ENCODE assay signal across 10 cellular contexts in genomic region chr3:138862924-138863775, GRCh38. TPM values are rescaled to one million over a fixed set of nuclear protein-coding genes. Genes with fewer than 3 reads are reported as not detected.
DNase-seq lines count a peak whose midpoint lies in the region; ATAC-seq, FAIRE-seq and TF ChIP-seq lines count a peak whose summit lies in the region.
"Had no signal": no experiment of that assay in that cellular context is flagged by ENCODE, and none has a peak within 500 bp of the region (broad histone marks: within the 10 kb centered on the region; RNA-seq: fewer than 3 reads in every experiment).

No MANE protein-coding gene starts in this region.

- H4K8ac ChIP-seq in H1 (ENCODE audit: extremely low read depth, insufficient read depth, low read length) = no peak overlapping the region

- no peak for TF ChIP-seq RAD21 in H1 (IDR thresholded peaks at IDR 0.05 in 1 of 2, conservative IDR thresholded peaks at IDR 0.05 in 1 of 2; ENCODE audit: low read depth in 2 of 2, low read length in 2 of 2)

- peak overlapping the region; percentile 95 for H2AK5ac ChIP-seq in H1 (ENCODE audit: low read depth, low read length)

- TF ChIP-seq EP300 in H1 (IDR thresholded peaks at IDR 0.05; ENCODE audit: borderline replicate concordance in 1 of 2, low read depth in 2 of 2, low read length in 2 of 2) = no peak

- H2BK120ac ChIP-seq in H1 (replicated peaks; ENCODE audit: low read depth, low read length) = peak overlapping the region; percentile 52

- peak; percentile 24 for DNase-seq in NK-92 treated with Interleukin-12 subunit alpha and Interleukin-12 subunit beta, amount 100 ng/mL, for 24 hours (lab: John Stamatoyannopoulos, UW)
- no peak for DNase-seq in NK-92 (lab: John Stamatoyannopoulos, UW; ENCODE audit: unreplicated experiment)
- DNase-seq in NT2/D1 (ENCODE audit: low read depth, low spot score) = peak; percentile 56
- DNase-seq in H1 (ENCODE audit: low read depth in 1 of 2, low spot score in 2 of 2) = peak in 1 of 2 experiments; percentile 53
- peak; percentile 63 to 78 (median 68) for DNase-seq in mucosa of descending colon
- DNase-seq in effector CD4-positive, alpha-beta T cell = no peak
- no peak for DNase-seq in cortex of kidney (lab: John Stamatoyannopoulos, UW)
- DNase-seq: activated B cell treated with CpG ODN at 0.5 μM for 24 hours had no signal

- H3K4me2 ChIP-seq in H1 (ENCODE audit: insufficient read depth in 1 of 2, low read depth in 2 of 2, low read length in 2 of 2) = peak overlapping the region; percentile 64 to 68

- H3K36me3 ChIP-seq in NT2/D1 (ENCODE audit: insufficient read depth, insufficient read length, low read length) (no peaks in the 10 kb centered on the region), H1 (ENCODE audit: control insufficient read depth in 2 of 4, insufficient read depth in 4 of 4, low read length in 3 of 4) (no peaks in the 10 kb centered on the region), mucosa of descending colon (ENCODE audit: low read depth) (no peaks in the 10 kb centered on the region)

- H3K14ac ChIP-seq in H1 (ENCODE audit: insufficient read length) = no peak overlapping the region

- peak overlapping the region; percentile 0 for H3K56ac ChIP-seq in H1 (replicated peaks; ENCODE audit: insufficient read length, low read depth, low read length)

- 24% methylated on average over 11 of the region's 11 CpGs; no CpG with 5 or more reads in 1 of the 2 experiments for WGBS in H1 (ENCODE audit: extremely low coverage in 1 of 2, insufficient coverage in 1 of 2, insufficient read length in 1 of 2, insufficient replicate concordance in 2 of 2, low coverage in 1 of 2, low lambda C conversion rate in 2 of 2, missing lambda C conversion rate in 1 of 2), 2 experiments

- intact Hi-C loops in mucosa of descending colon (cut with DNase I, micrococcal nuclease) = no loop called here

- CTCF ChIA-PET in H1 (lab: Charles Lee; ENCODE audit: partially characterized antibody) = interaction anchor here (0.6 to 5.3 kb wide), 6 partner anchors 19 to 270 kb away, joined by 3 to 43 read pairs (median 4); no protein-coding TSS in a partner anchor

- H3K9ac ChIP-seq in NT2/D1 (ENCODE audit: insufficient read length, low read depth) (peak overlapping the region; percentile 76), H1 (replicated peaks in 1 of 4; ENCODE audit: extremely low read depth in 1 of 4, low read depth in 3 of 4, low read length in 3 of 4) (peak overlapping the region in 3 of 4 experiments; percentile 21 to 53 (median 33); a peak in 5 of 7 replicates)

- no peaks in the 10 kb centered on the region for H3K79me1 ChIP-seq in H1 (ENCODE audit: low read depth, low read length)

- H2BK5ac ChIP-seq in H1 (ENCODE audit: low read depth, low read length) = peak overlapping the region; percentile 89

- H3K18ac ChIP-seq in H1 (ENCODE audit: extremely low read depth, low read length) = peak overlapping the region; percentile 64

- H2BK20ac ChIP-seq in H1 (ENCODE audit: low read length) = peak overlapping the region; percentile 49

- peak in 1 of 2 experiments; percentile 66; a peak in 2 of 3 replicates for TF ChIP-seq POLR2A in H1 (IDR thresholded peaks at IDR 0.05; ENCODE audit: control extremely low read depth in 1 of 2, low read depth in 2 of 2, low read length in 2 of 2)

- H3K4me1 ChIP-seq in NT2/D1 (ENCODE audit: insufficient read depth, insufficient read length) = peaks cover 8% of the 10 kb centered on the region
- peaks cover 14 to 28% (median 22%) of the 10 kb centered on the region in 4 experiments for H3K4me1 ChIP-seq in H1 (replicated peaks in 1 of 4; ENCODE audit: control insufficient read depth in 3 of 4, insufficient read depth in 4 of 4, low read length in 3 of 4)
- H3K4me1 ChIP-seq in mucosa of descending colon (ENCODE audit: low read depth) = peaks cover 14% of the 10 kb centered on the region

- H2AFZ ChIP-seq in H1 (ENCODE audit: low read length) = no peak overlapping the region

- H3K27me3 ChIP-seq in NT2/D1 (ENCODE audit: insufficient read depth, insufficient read length) = no peaks in the 10 kb centered on the region
- H3K27me3 ChIP-seq in H1 (replicated peaks in 1 of 4; ENCODE audit: control insufficient read depth in 3 of 4, extremely low read depth in 1 of 4, insufficient read depth in 3 of 4, low read length in 3 of 4) = no peaks in the 10 kb centered on the region

- no peak overlapping the region for H4K5ac ChIP-seq in H1 (ENCODE audit: insufficient read length, low read depth, low read length)

- peak overlapping the region; percentile 78 for H2BK12ac ChIP-seq in H1 (ENCODE audit: low read depth, low read length)

- H3K4me3 ChIP-seq in NT2/D1 (ENCODE audit: insufficient read length, low read depth) (peak overlapping the region; percentile 13), H1 (ENCODE audit: extremely low read depth in 1 of 4, insufficient read depth in 2 of 4, low read depth in 3 of 4, low read length in 4 of 4) (peak overlapping the region in 2 of 4 experiments; percentile 33 to 47; a peak in 4 of 8 replicates), mucosa of descending colon (no peak overlapping the region)

- peak; percentile 93 for ATAC-seq in mucosa of descending colon
- ATAC-seq in GM21717 (IDR thresholded peaks at IDR 0.05; ENCODE audit: unreplicated experiment) = no peak

- peaks cover 2% of the 10 kb centered on the region; the same call in 1 of the 2 replicates for H3K23me2 ChIP-seq in H1 (ENCODE audit: low read depth, low read length)

- H2BK15ac ChIP-seq in H1 (ENCODE audit: low read length) = 0 out of 2 replicates have a peak overlapping the region, but pooled peaks have one; percentile 61

- peak overlapping the region; percentile 57 for H4K91ac ChIP-seq in H1 (replicated peaks; ENCODE audit: insufficient read length, low read length)

- H3K9me3 ChIP-seq in NT2/D1 (ENCODE audit: insufficient read depth, low read length) = no peaks in the 10 kb centered on the region
- H3K9me3 ChIP-seq in H1 (ENCODE audit: insufficient read depth in 2 of 2, low read depth in 1 of 2, low read length in 1 of 2) = no peaks in the 10 kb centered on the region
- H3K9me3 ChIP-seq in mucosa of descending colon = no peaks in the 10 kb centered on the region

- peak overlapping the region; percentile 66 for H3K27ac ChIP-seq in H1 (ENCODE audit: low read depth, low read length)
- H3K27ac ChIP-seq: C4-2B had no signal

- H3K4ac ChIP-seq in H1 (replicated peaks; ENCODE audit: insufficient read length, low read depth, low read length) = peak overlapping the region; percentile 36

- no peak overlapping the region for H3K23ac ChIP-seq in H1 (ENCODE audit: insufficient read length)

- POLR2A ChIA-PET in H1 (lab: Charles Lee; ENCODE audit: partially characterized antibody) = interaction anchor here (0.8 to 4.1 kb wide), 16 partner anchors 10 to 513 kb away, joined by 3 to 34 read pairs (median 4); partner anchors contain the start of genes FAIM and PIK3CB

- no peaks in the 10 kb centered on the region for H4K20me1 ChIP-seq in H1 (replicated peaks in 1 of 2; ENCODE audit: control insufficient read depth in 1 of 2, insufficient read depth in 2 of 2, low read length in 2 of 2)

- FAIRE-seq in H1 (lab: Jason Lieb, UNC) = no peak

- H3K79me2 ChIP-seq in H1 (ENCODE audit: control insufficient read depth in 1 of 2, insufficient read depth in 2 of 2, low read length in 2 of 2) = no peaks in the 10 kb centered on the region

- TF ChIP-seq CTCF in H1 (IDR thresholded peaks at IDR 0.05; ENCODE audit: control extremely low read depth in 1 of 3, insufficient read depth in 1 of 3, low read depth in 1 of 3, low read length in 3 of 3) (peak in 1 of 3 experiments; percentile 1; a peak in 1 of 4 replicates), mucosa of descending colon (IDR thresholded peaks at IDR 0.05) (no peak)

TF ChIP-seq in H1, 55 proteins besides CTCF, POLR2A, EP300 and RAD21 (continues in another document):
- no peak for TF ChIP-seq NRF1 (IDR thresholded peaks at IDR 0.05; ENCODE audit: low read depth, low read length)
- TF ChIP-seq CBX5 (IDR thresholded peaks at IDR 0.05; ENCODE audit: low read depth, low read length) = no peak
- no peak for TF ChIP-seq KDM5A (IDR thresholded peaks at IDR 0.05; ENCODE audit: low read length)
- TF ChIP-seq SAP30 (IDR thresholded peaks at IDR 0.05; ENCODE audit: insufficient read depth, insufficient replicate concordance, low read length) = no peak
- TF ChIP-seq RBBP5 (IDR thresholded peaks at IDR 0.05; ENCODE audit: borderline replicate concordance, low read depth, low read length) = 0 out of 2 replicates have a peak, but pooled peaks have one; percentile 52
- TF ChIP-seq TAF7 (optimal IDR thresholded peaks at IDR 0.05; ENCODE audit: borderline replicate concordance, low read depth, low read length) = peak; percentile 82
- peak; percentile 50; the same call in 1 of the 2 replicates for TF ChIP-seq POLR2AphosphoS5 (IDR thresholded peaks at IDR 0.05; ENCODE audit: low read depth, low read length)
- TF ChIP-seq CHD2 (IDR thresholded peaks at IDR 0.05; ENCODE audit: low read length) = no peak
- no peak for TF ChIP-seq HDAC2 (IDR thresholded peaks at IDR 0.05; ENCODE audit: borderline replicate concordance in 1 of 2, low read depth in 2 of 2, low read length in 2 of 2)
- peak; percentile 69 for TF ChIP-seq E2F6 (IDR thresholded peaks at IDR 0.05)
- no peak for TF ChIP-seq USF2 (IDR thresholded peaks at IDR 0.05; ENCODE audit: low read length)

RNA-seq across cellular contexts. Expression of gene PIK3CB, which starts 28.4 kb away (rescaled TPM):
- total RNA-seq in H1 (2021; fragmentation: NEBNext Ultra II Directional; extraction: Animal tissue kit (Norgen Biotek cat#: 25700)) = 33.0 and 35.2 TPM in 2 replicates
- 7.1 and 8.3 TPM in 2 replicates for polyA plus RNA-seq in H1 (2011; rRNA removed)
- 10.3 TPM for polyA plus RNA-seq in H1 (2011; cell fraction: cytosol; rRNA removed)
- 8.3 TPM for polyA plus RNA-seq in H1 (2011; cell fraction: nucleus; rRNA removed)
- polyA plus RNA-seq in H1 (2012, experiment 1 of 2) = 14.7 to 20.8 TPM (median 18.0 TPM) in 4 replicates
- polyA plus RNA-seq in H1 (2012, experiment 2 of 2) = 1.3 TPM
- polyA plus RNA-seq in H1 (2013, experiment 1 of 2) = 14.9 TPM
- polyA plus RNA-seq in H1 (2013, experiment 2 of 2) = 14.4 TPM
- polyA minus RNA-seq in H1 (2011; rRNA and poly(A)+ RNA removed) = 23.7 and 24.6 TPM in 2 replicates
- 17.0 TPM for polyA minus RNA-seq in H1 (2011; cell fraction: cytosol; rRNA and poly(A)+ RNA removed)
- 39.3 TPM for polyA minus RNA-seq in H1 (2011; cell fraction: nucleus; rRNA and poly(A)+ RNA removed)
- 10 to 100 TPM; 44.3 to 57.9 (median 51.8) TPM for total RNA-seq in mucosa of descending colon

Comparison
In these comparisons a context has a peak if more than half of its experiments do, and no peak if none do; other contexts are left out.
1. DNase-seq: peak in NK-92 treated with Interleukin-12 subunit alpha and Interleukin-12 subunit beta, amount 100 ng/mL, for 24 hours (single experiment), NT2/D1 (single experiment) and mucosa of descending colon (3 of 3); none in NK-92 (single experiment), effector CD4-positive, alpha-beta T cell (single experiment) and cortex of kidney (single experiment).